In the genomic region with DNA sequence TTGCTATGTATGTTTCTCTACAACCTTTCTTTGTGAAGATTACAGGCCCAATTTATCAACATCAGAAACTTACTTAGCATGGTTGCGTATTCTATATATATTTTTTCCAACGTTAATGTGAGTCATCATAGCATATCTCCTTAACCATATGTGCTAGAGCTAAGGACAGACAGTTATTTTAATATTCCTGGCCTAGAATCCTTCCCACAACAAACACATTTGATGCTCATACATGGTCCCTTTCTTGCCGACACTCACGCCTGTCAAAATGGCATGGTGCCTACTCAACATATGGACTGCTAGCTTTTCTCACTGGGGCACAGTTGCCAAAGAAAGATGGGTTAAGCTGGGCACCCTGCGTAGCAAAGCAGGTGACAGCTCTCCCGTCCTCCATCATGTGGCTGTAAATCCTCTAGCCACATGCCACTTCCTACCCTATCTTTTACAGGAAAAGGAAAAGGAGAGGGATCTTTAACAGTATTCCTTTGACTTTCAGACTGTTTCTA, we compare ENCODE assay signal across 16 cellular contexts.
A peak's percentile ranks its signal among the peaks of the same experiment; 100 is the strongest.
DNase-seq lines count a peak whose midpoint lies in the region; ATAC-seq, FAIRE-seq and TF ChIP-seq lines count a peak whose summit lies in the region.
"Had no signal": no experiment of that assay in that cellular context is flagged by ENCODE, and none has a peak within 500 bp of the region (broad histone marks: within the 10 kb centered on the region; RNA-seq: fewer than 3 reads in every experiment).

No MANE protein-coding gene starts in this region.

- H3T11ph ChIP-seq in H9 (ENCODE audit: low read length) = no peak overlapping the region

- no peaks in the 10 kb centered on the region for H4K20me1 ChIP-seq in H9 (ENCODE audit: control insufficient read depth, insufficient read depth, insufficient read length)

- H3K36me3 Mint-ChIP-seq in H9 (ENCODE audit: insufficient read depth in 1 of 3, low read depth in 3 of 3) = no peaks in the 10 kb centered on the region

- H3K9me3 ChIP-seq in A549 (0 out of 3 replicates have a peak, but pooled peaks cover 5% of the 10 kb centered on the region), H9 (ENCODE audit: control insufficient read depth, low read depth, low read length) (no peaks in the 10 kb centered on the region)
- H3K9me3 ChIP-seq: thyroid gland had no signal

- H2BK12ac ChIP-seq in H9 (ENCODE audit: insufficient read length, low read depth, low read length) = no peak overlapping the region

- WGBS in A549 (ENCODE audit: missing lambda C conversion rate) = 88% methylated on average over 6 of the region's 6 CpGs
- no CpG with 5 or more reads among the region's 6 CpGs for WGBS in H9 (ENCODE audit: extremely low coverage, insufficient read length, low lambda C conversion rate)

- H3K56ac ChIP-seq in H9 (ENCODE audit: insufficient read length, low read depth, low read length) = no peak overlapping the region

- H2AK5ac ChIP-seq in H9 (ENCODE audit: insufficient read length, low read length) = no peak overlapping the region

- no peaks in the 10 kb centered on the region for H3K79me1 ChIP-seq in H9 (ENCODE audit: insufficient read depth, low read depth, low read length, poor library complexity, severe bottlenecking)

- H3K14ac ChIP-seq in H9 (ENCODE audit: insufficient read depth, low read length) = no peak overlapping the region

- no peak overlapping the region for H2BK20ac ChIP-seq in H9 (ENCODE audit: low read depth, low read length, poor library complexity, severe bottlenecking)

- CTCF ChIA-PET in A549 (lab: Yijun Ruan, JAX) = interaction anchor here (1.4 to 1.8 kb wide), 4 partner anchors 126 to 1805 kb away, joined by 3 to 5 read pairs (median 4); no protein-coding TSS in a partner anchor

- peaks cover 26% of the 10 kb centered on the region for H3K4me1 ChIP-seq in A549
- H3K4me1 ChIP-seq in H9 (ENCODE audit: insufficient read depth, low read length) = no peaks in the 10 kb centered on the region
- H3K4me1 ChIP-seq: thyroid gland had no signal

- peak overlapping the region; percentile 32; the same call in 1 of the 2 replicates for H2BK15ac ChIP-seq in H9 (ENCODE audit: low read depth, low read length)

- ATAC-seq in A549 (peak; percentile 37 to 54; a peak in 5 of 6 replicates), SK-N-SH treated with all-trans-retinoic acid at 6 μM for 48 hours (peak; percentile 22), HG03571 (IDR thresholded peaks at IDR 0.05; ENCODE audit: unreplicated experiment) (no peak), GM19035 (IDR thresholded peaks at IDR 0.05; ENCODE audit: unreplicated experiment) (no peak)

- no peaks in the 10 kb centered on the region for H3K27me3 Mint-ChIP-seq in H9 (ENCODE audit: low read depth)
- H3K27me3 Mint-ChIP-seq: progenitor cell of endocrine pancreas had no signal

- TF ChIP-seq RAD21 in A549 (conservative IDR thresholded peaks at IDR 0.05 in 1 of 2, IDR thresholded peaks at IDR 0.05 in 1 of 2) = no peak

- H4K8ac ChIP-seq in H9 (replicated peaks; ENCODE audit: insufficient read length, low read depth, low read length) = no peak overlapping the region

- POLR2A ChIA-PET in A549 (lab: Yijun Ruan, JAX) = interaction anchor here (1.1 to 1.7 kb wide), 3 partner anchors 8 to 848 kb away, joined by 3 to 7 read pairs (median 5); no protein-coding TSS in a partner anchor

- no peak overlapping the region for H3K18ac ChIP-seq in H9 (ENCODE audit: insufficient read length, low read depth, low read length)

- no peak overlapping the region for H4K5ac ChIP-seq in H9 (ENCODE audit: insufficient read length, low read depth, low read length)

- no peaks in the 10 kb centered on the region for H3K27me3 ChIP-seq in H9 (ENCODE audit: insufficient read depth, low read length)
- H3K27me3 ChIP-seq: thyroid gland had no signal

- no peaks in the 10 kb centered on the region for H3K23me2 ChIP-seq in H9 (ENCODE audit: insufficient read length, low read depth, low read length, poor library complexity, severe bottlenecking)

- H2AFZ ChIP-seq in H9 (ENCODE audit: low read length) = no peak overlapping the region

- H3K4me3 Mint-ChIP-seq in H9 = no peak overlapping the region

- no peak overlapping the region for H3K4me3 ChIP-seq in A549
- H3K4me3 ChIP-seq in fibroblast of mammary gland (ENCODE audit: control insufficient read depth, low read depth, low read length) = no peak overlapping the region
- H3K4me3 ChIP-seq: thyroid gland had no signal

- TF ChIP-seq CTCF in A549 (IDR thresholded peaks at IDR 0.05) = no peak
- no peak for TF ChIP-seq CTCF in H9 (conservative IDR thresholded peaks at IDR 0.05)
- TF ChIP-seq CTCF in fibroblast of mammary gland (conservative IDR thresholded peaks at IDR 0.05; ENCODE audit: control insufficient read depth, insufficient read depth, low read depth, low read length) = no peak

- no peak overlapping the region for H3K27ac Mint-ChIP-seq in H9
- H3K27ac Mint-ChIP-seq: progenitor cell of endocrine pancreas had no signal

- DNase-seq in A549 (ENCODE audit: low read depth in 1 of 2, low spot score in 1 of 2) (no peak), H9 (no peak), fibroblast of mammary gland (ENCODE audit: low read depth) (peak; percentile 38), CD1c-positive myeloid dendritic cell (ENCODE audit: extremely low spot score) (no peak), AG20443 (ENCODE audit: low spot score) (no peak)
- DNase-seq: activated CD4-positive, alpha-beta T cell treated with anti-CD3 and anti-CD28 coated beads for 1 hour; activated T-cell treated with anti-CD3 and anti-CD28 coated beads, Interleukin-2, amount 50 U/mL, for 1 hour; cortex of kidney; MM.1S; thyroid gland had no signal

- no peak overlapping the region for H2BK5ac ChIP-seq in H9 (ENCODE audit: insufficient read length, low read length)

- TF ChIP-seq EP300 in A549 (IDR thresholded peaks at IDR 0.05) = no peak

- H3K9ac ChIP-seq in H9 (ENCODE audit: extremely low read depth, insufficient read length, low read length) = no peak overlapping the region

- H3K23ac ChIP-seq in H9 (ENCODE audit: insufficient read length, low read depth, low read length) = no peak overlapping the region

- H3K4me2 ChIP-seq in A549 (peak overlapping the region; percentile 75), H9 (ENCODE audit: insufficient read depth, insufficient read length, low read length) (no peak overlapping the region)

- H3K27ac ChIP-seq in A549 = peak overlapping the region; percentile 67 to 85
- H3K27ac ChIP-seq in H9 (ENCODE audit: insufficient read length, low read depth, low read length) = no peak overlapping the region

- FAIRE-seq in A549 (lab: Jason Lieb, UNC) = no peak
- FAIRE-seq: frontal cortex, GM12892 had no signal

- no peaks in the 10 kb centered on the region for H3K79me2 ChIP-seq in H9 (ENCODE audit: insufficient read depth, low read length)

- H3K9me3 Mint-ChIP-seq in H9 = no peaks in the 10 kb centered on the region

- 0 out of 4 replicates have a peak, but pooled peaks cover 0 to 8% of the 10 kb centered on the region in 2 experiments for H3K4me1 Mint-ChIP-seq in H9

- no peak for TF ChIP-seq POLR2A in A549 (IDR thresholded peaks at IDR 0.05; ENCODE audit: low read length)

- H2BK120ac ChIP-seq in H9 (ENCODE audit: low read depth, low read length, poor library complexity, severe bottlenecking) = no peak overlapping the region

- H3K4ac ChIP-seq in H9 (ENCODE audit: low read depth, low read length) = no peak overlapping the region

- no peak overlapping the region for H4K91ac ChIP-seq in H9 (ENCODE audit: insufficient read length, low read depth, low read length)

TF ChIP-seq in A549, 52 proteins besides CTCF, POLR2A, EP300 and RAD21 (continues in another document):
- TF ChIP-seq HEYL (CRISPR knock-in tag; IDR thresholded peaks at IDR 0.05) = 0 out of 2 replicates have a peak, but pooled peaks have one; percentile 43
- TF ChIP-seq, protein P1, sequence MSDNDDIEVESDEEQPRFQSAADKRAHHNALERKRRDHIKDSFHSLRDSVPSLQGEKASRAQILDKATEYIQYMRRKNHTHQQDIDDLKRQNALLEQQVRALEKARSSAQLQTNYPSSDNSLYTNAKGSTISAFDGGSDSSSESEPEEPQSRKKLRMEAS (IDR thresholded peaks at IDR 0.05) = no peak
- TF ChIP-seq, protein P2, sequence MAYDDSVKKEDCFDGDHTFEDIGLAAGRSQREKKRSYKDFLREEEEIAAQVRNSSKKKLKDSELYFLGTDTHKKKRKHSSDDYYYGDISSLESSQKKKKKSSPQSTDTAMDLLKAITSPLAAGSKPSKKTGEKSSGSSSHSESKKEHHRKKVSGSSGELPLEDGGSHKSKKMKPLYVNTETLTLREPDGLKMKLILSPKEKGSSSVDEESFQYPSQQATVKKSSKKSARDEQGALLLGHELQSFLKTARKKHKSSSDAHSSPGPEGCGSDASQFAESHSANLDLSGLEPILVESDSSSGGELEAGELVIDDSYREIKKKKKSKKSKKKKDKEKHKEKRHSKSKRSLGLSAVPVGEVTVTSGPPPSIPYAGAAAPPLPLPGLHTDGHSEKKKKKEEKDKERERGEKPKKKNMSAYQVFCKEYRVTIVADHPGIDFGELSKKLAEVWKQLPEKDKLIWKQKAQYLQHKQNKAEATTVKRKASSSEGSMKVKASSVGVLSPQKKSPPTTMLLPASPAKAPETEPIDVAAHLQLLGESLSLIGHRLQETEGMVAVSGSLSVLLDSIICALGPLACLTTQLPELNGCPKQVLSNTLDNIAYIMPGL (CRISPR knock-in tag; IDR thresholded peaks at IDR 0.05; ENCODE audit: borderline replicate concordance) = no peak

TF ChIP-seq in SK-N-SH treated with all-trans-retinoic acid at 6 μM for 48 hours, 23 proteins besides CTCF, POLR2A, EP300 and RAD21 (continues in another document):
- no peak for TF ChIP-seq ZNF70 (CRISPR knock-in tag; IDR thresholded peaks at IDR 0.05)
- TF ChIP-seq, protein P3, sequence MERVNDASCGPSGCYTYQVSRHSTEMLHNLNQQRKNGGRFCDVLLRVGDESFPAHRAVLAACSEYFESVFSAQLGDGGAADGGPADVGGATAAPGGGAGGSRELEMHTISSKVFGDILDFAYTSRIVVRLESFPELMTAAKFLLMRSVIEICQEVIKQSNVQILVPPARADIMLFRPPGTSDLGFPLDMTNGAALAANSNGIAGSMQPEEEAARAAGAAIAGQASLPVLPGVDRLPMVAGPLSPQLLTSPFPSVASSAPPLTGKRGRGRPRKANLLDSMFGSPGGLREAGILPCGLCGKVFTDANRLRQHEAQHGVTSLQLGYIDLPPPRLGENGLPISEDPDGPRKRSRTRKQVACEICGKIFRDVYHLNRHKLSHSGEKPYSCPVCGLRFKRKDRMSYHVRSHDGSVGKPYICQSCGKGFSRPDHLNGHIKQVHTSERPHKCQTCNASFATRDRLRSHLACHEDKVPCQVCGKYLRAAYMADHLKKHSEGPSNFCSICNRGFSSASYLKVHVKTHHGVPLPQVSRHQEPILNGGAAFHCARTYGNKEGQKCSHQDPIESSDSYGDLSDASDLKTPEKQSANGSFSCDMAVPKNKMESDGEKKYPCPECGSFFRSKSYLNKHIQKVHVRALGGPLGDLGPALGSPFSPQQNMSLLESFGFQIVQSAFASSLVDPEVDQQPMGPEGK (CRISPR knock-in tag; IDR thresholded peaks at IDR 0.05; ENCODE audit: borderline replicate concordance) = no peak
- TF ChIP-seq PPARA (CRISPR knock-in tag; IDR thresholded peaks at IDR 0.05; ENCODE audit: borderline replicate concordance) = no peak
- no peak for TF ChIP-seq ZNF565 (CRISPR knock-in tag; conservative IDR thresholded peaks at IDR 0.05; ENCODE audit: low read depth)
- TF ChIP-seq BACH2 (CRISPR knock-in tag; IDR thresholded peaks at IDR 0.05; ENCODE audit: borderline replicate concordance) = no peak
- TF ChIP-seq ISL1 (CRISPR knock-in tag; IDR thresholded peaks at IDR 0.05) = no peak

Comparison
In these comparisons a context has a peak if more than half of its experiments do, and no peak if none do; other contexts are left out.
1. ATAC-seq: peak in A549 (2 of 2) and SK-N-SH treated with all-trans-retinoic acid at 6 μM for 48 hours (single experiment); none in HG03571 (single experiment) and GM19035 (single experiment).